ENCODE assay signal across 13 cellular contexts in genomic region chr17:2232244-2232638, GRCh38.
A peak's percentile ranks its signal among the peaks of the same experiment; 100 is the strongest.
DNase-seq lines count a peak whose midpoint lies in the region; ATAC-seq and TF ChIP-seq lines count a peak whose summit lies in the region.
"Had no signal": no experiment of that assay in that cellular context is flagged by ENCODE, and none has a peak within 500 bp of the region (broad histone marks: within the 10 kb centered on the region; RNA-seq: fewer than 3 reads in every experiment).

No MANE protein-coding gene starts in this region.

- H3K4me1 ChIP-seq in SJSA1 (replicated peaks) (peaks cover 38% of the 10 kb centered on the region), gastrocnemius medialis (peaks cover 37 to 65% of the 10 kb centered on the region in 2 donors)

- no peak for ATAC-seq in gastrocnemius medialis
- no peak for ATAC-seq in GM21367 (IDR thresholded peaks at IDR 0.05; ENCODE audit: unreplicated experiment)
- ATAC-seq: stimulated activated effector memory CD8-positive, alpha-beta T cell treated with anti-CD3 and anti-CD28 coated beads, Interleukin-12 subunit alpha, Interleukin-12 subunit beta, amount 100 ng/mL, for 72 hours had no signal

- H3K9me3 ChIP-seq in SJSA1 (replicated peaks): no peaks in the 10 kb centered on the region
- H3K9me3 ChIP-seq in gastrocnemius medialis: no peaks in the 10 kb centered on the region

- TF ChIP-seq CTCF in AG10803 (conservative IDR thresholded peaks at IDR 0.05; ENCODE audit: low read length) (no peak), fibroblast of the aortic adventitia (IDR thresholded peaks at IDR 0.05; ENCODE audit: insufficient read depth, low read length) (no peak), gastrocnemius medialis (IDR thresholded peaks at IDR 0.05 in 4 of 5, conservative IDR thresholded peaks at IDR 0.05 in 1 of 5) (no peak)

- intact Hi-C loops in gastrocnemius medialis (cut with DNase I; ENCODE audit: low total_unique reads): no loop called here

- H3K27ac ChIP-seq in SJSA1 (peak overlapping the region; percentile 77), gastrocnemius medialis (peak overlapping the region; percentile 52 to 96 (median 80))
- H3K27ac ChIP-seq: HL-60 had no signal

- peak; percentile 95 for DNase-seq in AG10803 (ENCODE audit: low read depth)
- DNase-seq in SJSA1 (ENCODE audit: low read depth in 1 of 2, low spot score in 2 of 2): peak in 1 of 2 experiments; percentile 13
- peak; percentile 98 for DNase-seq in fibroblast of the aortic adventitia (ENCODE audit: low read depth)
- DNase-seq in gastrocnemius medialis: no peak
- no peak for DNase-seq in stimulated activated CD4-positive, alpha-beta T cell treated with anti-CD3 and anti-CD28 coated beads, Interleukin-12 subunit alpha, Interleukin-12 subunit beta, amount 100 ng/mL, for 4 hours
- no peak for DNase-seq in NCI-H69 (lab: John Stamatoyannopoulos, UW)
- DNase-seq in activated CD4-positive, CD25-positive, alpha-beta regulatory T cell (lab: John Stamatoyannopoulos, UW): no peak
- DNase-seq: activated CD4-positive, alpha-beta T cell treated with anti-CD3 and anti-CD28 coated beads, Interleukin-2, amount 50 U/mL, for 1 hour; activated gamma-delta T cell treated with Interleukin-2 at 50 U/mL for 16 hours; effector CD8-positive, alpha-beta T cell had no signal

- in situ Hi-C loops in gastrocnemius medialis (cut with MboI; ENCODE audit: low sequenced_read_pairs in 4 of 4): loop anchor here in 1 of 4 donors (25.0 kb wide), 1 partner anchor 320 kb away; no protein-coding TSS in a partner anchor

- no peak for TF ChIP-seq POLR2A in gastrocnemius medialis (IDR thresholded peaks at IDR 0.05)

- H3K36me3 ChIP-seq in SJSA1: peaks cover 15% of the 10 kb centered on the region
- H3K36me3 ChIP-seq in gastrocnemius medialis: no peaks in the 10 kb centered on the region

- no peak overlapping the region for H3K4me3 ChIP-seq in AG10803 (ENCODE audit: low read length)
- H3K4me3 ChIP-seq in SJSA1: no peak overlapping the region
- no peak overlapping the region for H3K4me3 ChIP-seq in fibroblast of the aortic adventitia (ENCODE audit: low read depth, low read length)
- H3K4me3 ChIP-seq in gastrocnemius medialis: no peak overlapping the region

- H3K27me3 ChIP-seq in SJSA1 (replicated peaks) (no peaks in the 10 kb centered on the region), gastrocnemius medialis (no peaks in the 10 kb centered on the region)

Comparison
In these comparisons a context has a peak if more than half of its experiments do, and no peak if none do; other contexts are left out.
1. DNase-seq: peak in AG10803 (single experiment) and fibroblast of the aortic adventitia (single experiment); none in gastrocnemius medialis (0 of 2), stimulated activated CD4-positive, alpha-beta T cell treated with anti-CD3 and anti-CD28 coated beads, Interleukin-12 subunit alpha, Interleukin-12 subunit beta, amount 100 ng/mL, for 4 hours (single experiment), NCI-H69 (single experiment) and activated CD4-positive, CD25-positive, alpha-beta regulatory T cell (0 of 4).